Comparison of ENCODE assay signal across 1 cellular context in the genomic region with DNA sequence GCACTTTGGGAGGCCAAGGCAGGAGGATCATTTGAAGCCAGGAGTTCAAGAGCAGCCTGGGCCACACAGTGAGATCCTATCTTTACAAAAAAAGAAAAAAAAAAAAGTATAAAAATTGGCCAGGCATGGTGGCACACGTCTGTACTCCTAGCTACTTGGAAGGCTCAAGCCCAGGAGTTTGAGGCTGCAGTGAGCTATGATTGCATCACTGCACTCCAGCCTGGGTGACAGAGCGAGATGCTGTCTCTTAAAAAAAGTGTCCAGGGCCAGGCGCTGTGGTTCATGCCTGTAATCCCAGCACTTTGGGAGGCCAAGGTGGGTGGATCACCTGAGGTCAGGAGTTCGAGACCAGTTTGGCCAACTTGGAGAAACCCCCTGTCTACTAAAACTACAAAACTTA.
TF ChIP-seq lines count a peak whose summit lies in the region.
"Not testable (repeated sequence)": the region's sequence is repeated elsewhere in the genome, so short reads cannot be mapped to it uniquely, and the experiment has no call there.

No MANE protein-coding gene starts in this region.

TF ChIP-seq in K562, 482 proteins besides CTCF, POLR2A, EP300 and RAD21:
- TF ChIP-seq ATF3 (IDR thresholded peaks at IDR 0.05): peak; percentile 75
- TF ChIP-seq ATF3 (CRISPR knock-in tag; conservative IDR thresholded peaks at IDR 0.05): not testable (repeated sequence)
- peak; percentile 57; the same call in 1 of the 2 replicates for TF ChIP-seq CEBPB (tag; IDR thresholded peaks at IDR 0.05)
- peak; percentile 48 for TF ChIP-seq CEBPG (CRISPR knock-in tag; IDR thresholded peaks at IDR 0.05)
- TF ChIP-seq CEBPG (tag; conservative IDR thresholded peaks at IDR 0.05 in 1 of 2, IDR thresholded peaks at IDR 0.05 in 1 of 2): peak; percentile 27 to 35; a peak in 3 of 4 replicates
